In genomic region chr4:7565483-7565882, GRCh38 we compare ENCODE assay signal across 7 cellular contexts.
"Had no signal": no experiment of that assay in that cellular context is flagged by ENCODE, and none has a peak within 500 bp of the region (broad histone marks: within the 10 kb centered on the region; RNA-seq: fewer than 3 reads in every experiment).

No MANE protein-coding gene starts in this region.

- H2AFZ ChIP-seq: GM23338 had no signal

- H3K27ac ChIP-seq: KMS-11 had no signal

- H3K9me3 Mint-ChIP-seq: GM23338, HFFc6 had no signal

- H3K4me2 ChIP-seq: GM23338, KMS-11 had no signal

- ATAC-seq: GM23338 had no signal

- H3K4me3 Mint-ChIP-seq: GM23338, HFFc6 had no signal

- DNase-seq: H7, HCEC 1CT, HFFc6, Karpas-422, KBM-7 had no signal

- H3K4me3 ChIP-seq: GM23338 had no signal

- H3K27ac Mint-ChIP-seq: GM23338, HFFc6 had no signal

- H3K9ac ChIP-seq: KMS-11 had no signal
